In genomic region chr12:15494329-15495046, GRCh38 we compare ENCODE assay signal across 11 cellular contexts.
DNase-seq lines count a peak whose midpoint lies in the region; ATAC-seq lines count a peak whose summit lies in the region.
"Had no signal": no experiment of that assay in that cellular context is flagged by ENCODE, and none has a peak within 500 bp of the region (broad histone marks: within the 10 kb centered on the region; RNA-seq: fewer than 3 reads in every experiment).

No MANE protein-coding gene starts in this region.

- ATAC-seq in GM18868 (IDR thresholded peaks at IDR 0.05; ENCODE audit: unreplicated experiment) = peak; percentile 95
- ATAC-seq in GM21526 (IDR thresholded peaks at IDR 0.05; ENCODE audit: low FRiP score, unreplicated experiment) = peak; percentile 94
- ATAC-seq in HG03439 (IDR thresholded peaks at IDR 0.05; ENCODE audit: unreplicated experiment) = peak; percentile 77
- ATAC-seq in stimulated activated memory B cell treated with anti-CD40 and anti-IgM and Interleukin-4, amounts not matched to agents 10 μg/mL and 1 μg/mL and 100 μg/mL, for 72 hours = peak; percentile 86
- ATAC-seq in effector memory CD8-positive, alpha-beta T cell (replicated peaks) = no peak

- H3K27me3 Mint-ChIP-seq in stimulated activated memory B cell treated with anti-CD40 and anti-IgM and Interleukin-4, amounts not matched to agents 10 μg/mL and 1 μg/mL and 100 μg/mL, for 72 hours = peaks cover 33% of the 10 kb centered on the region
- H3K27me3 Mint-ChIP-seq in effector memory CD8-positive, alpha-beta T cell = peaks cover 28% of the 10 kb centered on the region in 2 donors

- no peaks in the 10 kb centered on the region for H3K36me3 Mint-ChIP-seq in stimulated activated memory B cell treated with anti-CD40 and anti-IgM and Interleukin-4, amounts not matched to agents 10 μg/mL and 1 μg/mL and 100 μg/mL, for 72 hours
- no peaks in the 10 kb centered on the region for H3K36me3 Mint-ChIP-seq in effector memory CD8-positive, alpha-beta T cell (ENCODE audit: insufficient read depth)

- H3K4me3 Mint-ChIP-seq in stimulated activated memory B cell treated with anti-CD40 and anti-IgM and Interleukin-4, amounts not matched to agents 10 μg/mL and 1 μg/mL and 100 μg/mL, for 72 hours = peak overlapping the region; percentile 65
- no peak overlapping the region for H3K4me3 Mint-ChIP-seq in effector memory CD8-positive, alpha-beta T cell
- H3K4me3 Mint-ChIP-seq: activated CD4-positive, alpha-beta T cell treated with anti-CD3 and anti-CD28 coated beads, Interleukin-2, amount 10 ng/mL, durations not matched to agents 24 days and 14 days had no signal

- H3K9me3 Mint-ChIP-seq in stimulated activated memory B cell treated with anti-CD40 and anti-IgM and Interleukin-4, amounts not matched to agents 10 μg/mL and 1 μg/mL and 100 μg/mL, for 72 hours = peaks cover 9% of the 10 kb centered on the region
- H3K9me3 Mint-ChIP-seq in effector memory CD8-positive, alpha-beta T cell = peaks cover 0 to 1% of the 10 kb centered on the region in 2 donors
- H3K9me3 Mint-ChIP-seq: activated CD4-positive, alpha-beta T cell treated with anti-CD3 and anti-CD28 coated beads, Interleukin-2, amount 10 ng/mL, durations not matched to agents 24 days and 14 days had no signal

- peak overlapping the region; percentile 61 for H3K27ac Mint-ChIP-seq in stimulated activated memory B cell treated with anti-CD40 and anti-IgM and Interleukin-4, amounts not matched to agents 10 μg/mL and 1 μg/mL and 100 μg/mL, for 72 hours
- no peak overlapping the region for H3K27ac Mint-ChIP-seq in effector memory CD8-positive, alpha-beta T cell
- H3K27ac Mint-ChIP-seq: activated CD4-positive, alpha-beta T cell treated with anti-CD3 and anti-CD28 coated beads, Interleukin-2, amount 10 ng/mL, durations not matched to agents 24 days and 14 days had no signal

- peaks cover 18% of the 10 kb centered on the region for H3K4me1 Mint-ChIP-seq in stimulated activated memory B cell treated with anti-CD40 and anti-IgM and Interleukin-4, amounts not matched to agents 10 μg/mL and 1 μg/mL and 100 μg/mL, for 72 hours
- peaks cover 0 to 3% of the 10 kb centered on the region in 2 donors for H3K4me1 Mint-ChIP-seq in effector memory CD8-positive, alpha-beta T cell (ENCODE audit: low read depth in 2 of 2)

- no peak for DNase-seq in NCI-H446 treated with DMSO at 0.1 percent for 48 hours (lab: John Stamatoyannopoulos, UW)
- DNase-seq in effector memory CD8-positive, alpha-beta T cell = no peak
- DNase-seq in NCI-H1694 (lab: John Stamatoyannopoulos, UW) = no peak
- DNase-seq: activated CD4-positive, alpha-beta T cell treated with anti-CD3 and anti-CD28 coated beads, Interleukin-2, amount 10 ng/mL, durations not matched to agents 24 days and 14 days; activated naive CD4-positive, alpha-beta T cell; NCI-H524 treated with DMSO at 0.1 percent for 48 hours; stimulated activated CD8-positive, alpha-beta memory T cell treated with anti-CD3 and anti-CD28 coated beads, Interleukin-4, amount 100 ng/mL, for 48 hours had no signal
